In genomic region chrX:132266583-132267355, GRCh38 we compare ENCODE assay signal across 14 cellular contexts. TPM values are rescaled to one million over a fixed set of nuclear protein-coding genes. Genes with fewer than 3 reads are reported as not detected.
DNase-seq lines count a peak whose midpoint lies in the region; ATAC-seq and TF ChIP-seq lines count a peak whose summit lies in the region.
"Had no signal": no experiment of that assay in that cellular context is flagged by ENCODE, and none has a peak within 500 bp of the region (broad histone marks: within the 10 kb centered on the region; RNA-seq: fewer than 3 reads in every experiment).

No MANE protein-coding gene starts in this region.

- intact Hi-C loops in cardiac septum (cut with DNase I): no loop called here

- H4K20me1 ChIP-seq in SK-N-SH (ENCODE audit: insufficient read depth): no peaks in the 10 kb centered on the region

- no peaks in the 10 kb centered on the region for H3F3A ChIP-seq in SK-N-SH (replicated peaks; ENCODE audit: insufficient read depth)

- H3K9me2 ChIP-seq in SK-N-SH: no peaks in the 10 kb centered on the region

- H3K79me2 ChIP-seq in SK-N-SH (ENCODE audit: insufficient read depth): no peaks in the 10 kb centered on the region

- POLR2A ChIA-PET in SK-N-SH (lab: Yijun Ruan, JAX): no interaction called here

- H3K4me3 ChIP-seq in AG10803 (ENCODE audit: low read length) (no peak overlapping the region), SK-N-SH (ENCODE audit: low read depth in 2 of 2, low read length in 1 of 2) (no peak overlapping the region)
- H3K4me3 ChIP-seq: gastrocnemius medialis, transverse colon had no signal

- CTCF ChIA-PET in SK-N-SH (lab: Yijun Ruan, JAX): interaction anchor here (0.7 to 4.1 kb wide), 3 partner anchors 27 to 97 kb away, joined by 3 to 28 read pairs (median 4); no protein-coding TSS in a partner anchor

- TF ChIP-seq CTCF in AG10803 (conservative IDR thresholded peaks at IDR 0.05; ENCODE audit: low read length): no peak
- no peak for TF ChIP-seq CTCF in SK-N-SH (IDR thresholded peaks at IDR 0.05)

- no peak overlapping the region for H3K9ac ChIP-seq in SK-N-SH

- no peaks in the 10 kb centered on the region for H3K9me3 ChIP-seq in SK-N-SH
- H3K9me3 ChIP-seq: gastrocnemius medialis, transverse colon had no signal

- no peaks in the 10 kb centered on the region for H3K36me3 ChIP-seq in SK-N-SH (replicated peaks in 1 of 2; ENCODE audit: control insufficient read depth in 1 of 2, insufficient read depth in 2 of 2, low read length in 1 of 2)
- H3K36me3 ChIP-seq: gastrocnemius medialis, transverse colon had no signal

- H3K4me1 ChIP-seq in SK-N-SH (ENCODE audit: control insufficient read depth in 1 of 2, insufficient read depth in 2 of 2, low read depth in 1 of 2, low read length in 1 of 2): peaks cover 0 to 3% of the 10 kb centered on the region in 2 experiments; a peak in 2 of 4 replicates
- H3K4me1 ChIP-seq: gastrocnemius medialis, transverse colon had no signal

- H2AFZ ChIP-seq in SK-N-SH (ENCODE audit: low read depth): no peak overlapping the region

- ATAC-seq in GM18511 (IDR thresholded peaks at IDR 0.05; ENCODE audit: unreplicated experiment) (peak; percentile 76), HG02759 (IDR thresholded peaks at IDR 0.05; ENCODE audit: unreplicated experiment) (no peak)
- ATAC-seq: gastrocnemius medialis, left ventricle myocardium superior had no signal

- DNase-seq in AG10803 (ENCODE audit: low read depth) (peak; percentile 51), LHCN-M2 (ENCODE audit: low read depth) (peak; percentile 29), fibroblast of the conjunctiva (ENCODE audit: low read depth) (peak; percentile 53), SK-N-SH (no peak), cerebellum (ENCODE audit: low spot score) (no peak), cardiac septum (ENCODE audit: low spot score) (no peak)
- DNase-seq: CD4-positive, alpha-beta T cell; cerebellar nuclear complex; gastrocnemius medialis; left ventricle myocardium superior; NCI-H2029; transverse colon had no signal

- WGBS in SK-N-SH (ENCODE audit: low lambda C conversion rate): 30% methylated on average over 1 of the region's 1 CpG

- TF ChIP-seq EP300 in SK-N-SH (IDR thresholded peaks at IDR 0.05; ENCODE audit: borderline replicate concordance in 1 of 2, low read depth in 1 of 2, low read length in 1 of 2): no peak

- no peak for TF ChIP-seq RAD21 in SK-N-SH (IDR thresholded peaks at IDR 0.05; ENCODE audit: low read length)

- H3K27me3 ChIP-seq in SK-N-SH (ENCODE audit: insufficient read depth): no peaks in the 10 kb centered on the region
- H3K27me3 ChIP-seq: gastrocnemius medialis, transverse colon had no signal

- H3K27ac ChIP-seq in SK-N-SH (ENCODE audit: low read depth in 2 of 2, low read length in 1 of 2): no peak overlapping the region
- H3K27ac ChIP-seq: gastrocnemius medialis, transverse colon had no signal

- H3K4me2 ChIP-seq in SK-N-SH: no peak overlapping the region

TF ChIP-seq in SK-N-SH, 30 proteins besides CTCF, POLR2A, EP300 and RAD21:
- TF ChIP-seq MEF2A (IDR thresholded peaks at IDR 0.05; ENCODE audit: borderline replicate concordance, low read depth) (no peak), POLR2AphosphoS5 (IDR thresholded peaks at IDR 0.05; ENCODE audit: low read depth, low read length) (no peak)
TF ChIP-seq in SK-N-SH: peak in this region for 0.

RNA-seq across cellular contexts. Expression of gene RAP2C, which starts 47.5 kb away (rescaled TPM):
- 20.1 and 21.0 TPM in 2 replicates for total RNA-seq in LHCN-M2 (2014; rRNA removed)
- 8.1 TPM for polyA plus RNA-seq in LHCN-M2 (2012)
- polyA plus RNA-seq in SK-N-SH (2012; rRNA removed): 5.5 and 6.8 TPM in 2 replicates
- polyA plus RNA-seq in SK-N-SH (2012; cell fraction: cytosol; rRNA removed): 10.5 and 13.0 TPM in 2 replicates
- polyA plus RNA-seq in SK-N-SH (2012; cell fraction: nucleus; rRNA removed): 3.8 and 4.8 TPM in 2 replicates
- total RNA-seq in cerebellum: 13.3 TPM
- total RNA-seq in cardiac septum: 19.1 TPM

Comparison
In these comparisons a context has a peak if more than half of its experiments do, and no peak if none do; other contexts are left out.
1. DNase-seq: peak in AG10803 (single experiment), LHCN-M2 (single experiment) and fibroblast of the conjunctiva (single experiment); none in SK-N-SH (single experiment), cerebellum (single experiment) and cardiac septum (single experiment).